9 cellular contexts compared by ENCODE assay signal in the genomic region with DNA sequence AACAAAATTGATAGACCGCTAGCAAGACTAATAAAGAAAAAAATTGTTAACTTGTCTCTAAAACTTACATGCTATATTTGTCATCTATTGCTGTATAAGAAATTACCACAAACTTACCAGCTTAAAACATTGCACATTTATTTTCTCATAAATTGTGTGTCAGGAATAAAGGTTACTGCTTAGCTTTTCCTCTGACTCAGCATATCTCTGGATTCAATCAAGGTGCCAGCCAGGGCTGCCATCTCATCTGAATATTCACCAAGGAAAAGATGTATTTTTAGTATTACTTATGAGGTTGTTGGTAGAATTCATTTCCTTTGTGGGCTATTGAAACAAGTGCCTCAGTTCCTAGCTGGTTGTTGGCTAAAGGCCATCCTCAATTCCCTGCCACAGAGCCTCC.
"Had no signal": no experiment of that assay in that cellular context is flagged by ENCODE, and none has a peak within 500 bp of the region (broad histone marks: within the 10 kb centered on the region; RNA-seq: fewer than 3 reads in every experiment).

No MANE protein-coding gene starts in this region.

- H3K4me2 ChIP-seq: KMS-11 had no signal

- ATAC-seq: HCT116 had no signal

- DNase-seq: GM23248, GOT3, H7, HFFc6, KBM-7 had no signal

- H3K4me3 ChIP-seq: GM23248, HAP-1 had no signal

- H3K36me3 ChIP-seq: HAP-1 had no signal

- H3K9me3 ChIP-seq: HAP-1 had no signal

- H2AFZ ChIP-seq: GM23248 had no signal

- FAIRE-seq: HTR-8/SVneo had no signal

- H3K27ac ChIP-seq: GM23248, KMS-11 had no signal

- H3K4me1 ChIP-seq: HAP-1 had no signal

- H3K9ac ChIP-seq: GM23248, KMS-11 had no signal
